Comparison of ENCODE assay signal across 23 cellular contexts in genomic region chr1:217372251-217372970, GRCh38.
"Had no signal": no experiment of that assay in that cellular context is flagged by ENCODE, and none has a peak within 500 bp of the region (broad histone marks: within the 10 kb centered on the region; RNA-seq: fewer than 3 reads in every experiment).

No MANE protein-coding gene starts in this region.

- ATAC-seq: activated CD4-positive, alpha-beta T cell treated with anti-CD3 and anti-CD28 coated beads for 36 hours; activated CD8-positive, alpha-beta T cell treated with anti-CD3 and anti-CD28 coated beads for 36 hours; activated T-cell treated with anti-CD3 and anti-CD28 coated beads, Interleukin-2, amount 50 U/mL, for 72 hours had no signal

- H3K9ac ChIP-seq: SK-N-SH had no signal

- H3K9me3 ChIP-seq: Peyer's patch, SK-N-SH had no signal

- H3K27ac ChIP-seq: Peyer's patch, RWPE1, SJCRH30, VCaP had no signal

- H3K4me3 ChIP-seq: Peyer's patch, SJCRH30 had no signal

- H3K36me3 ChIP-seq: Peyer's patch, SJCRH30 had no signal

- H3K4me2 ChIP-seq: SK-N-SH had no signal

- H3K4me1 ChIP-seq: Peyer's patch, SJCRH30 had no signal

- H3K27me3 ChIP-seq: Peyer's patch, SJCRH30 had no signal

- DNase-seq: activated CD4-positive, alpha-beta T cell treated with anti-CD3 and anti-CD28 coated beads for 36 hours; activated CD4-positive, alpha-beta T cell treated with anti-CD3 and anti-CD28 coated beads, Interleukin-2, amount 50 U/mL, for 1 hour; activated CD4-positive, CD25-positive, alpha-beta regulatory T cell; activated CD8-positive, alpha-beta memory T cell treated with anti-CD3 and anti-CD28 coated beads, Interleukin-2, amount 50 U/mL, for 4 hours; activated CD8-positive, alpha-beta T cell treated with anti-CD3 and anti-CD28 coated beads for 36 hours; activated gamma-delta T cell treated with Interleukin-2 at 50 U/mL for 16 hours; activated naive CD4-positive, alpha-beta T cell treated with anti-CD3 and anti-CD28 coated beads, Interleukin-2, amount 10 ng/mL, durations not matched to agents 7 days and 5 days; activated naive CD8-positive, alpha-beta T cell treated with anti-CD3 and anti-CD28 coated beads for 36 hours; activated T-cell treated with anti-CD3 and anti-CD28 coated beads, Interleukin-2, amount 50 U/mL, for 72 hours; Kasumi-1; NCI-H1105 treated with DMSO at 0.1 percent for 48 hours; NCI-H146; NCI-H187 treated with DMSO at 0.1 percent for 48 hours; NCI-H2081 treated with DMSO at 0.1 percent for 48 hours; NCI-H446; NCI-H524; Peyer's patch; Right ventricle myocardium superior; SJCRH30; SK-N-SH; T-helper 1 cell had no signal
